ENCODE assay signal across 8 cellular contexts in the genomic region with DNA sequence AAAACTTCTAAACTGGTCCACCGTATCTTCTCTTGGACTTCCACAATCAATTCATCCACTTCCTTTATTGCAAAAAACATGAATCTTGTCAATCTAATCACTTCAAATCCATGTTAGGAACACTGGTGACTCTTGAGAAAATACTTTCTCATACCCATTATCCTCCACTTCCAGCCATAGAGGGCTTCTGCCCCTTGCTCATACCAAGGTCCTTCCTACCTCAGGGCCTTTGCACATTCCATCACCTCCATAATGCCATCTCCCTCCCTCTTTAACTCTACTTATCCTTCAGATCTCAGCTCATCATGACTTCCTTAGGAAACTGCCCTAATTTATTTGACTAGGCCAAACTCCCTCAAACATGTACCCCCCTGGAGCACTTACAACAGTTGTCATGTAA.
"Had no signal": no experiment of that assay in that cellular context is flagged by ENCODE, and none has a peak within 500 bp of the region (broad histone marks: within the 10 kb centered on the region; RNA-seq: fewer than 3 reads in every experiment).

No MANE protein-coding gene starts in this region.

- H3K4me1 ChIP-seq: HAP-1 had no signal

- H3K9me3 Mint-ChIP-seq: GM23338 had no signal

- H3K4me3 ChIP-seq: GM23338, HAP-1, K562 had no signal

- DNase-seq: H7, IMR-90, KG1 had no signal

- H3K27ac ChIP-seq: HL-60 had no signal

- H3K27ac Mint-ChIP-seq: GM23338 had no signal

- H3K4me1 Mint-ChIP-seq: GM23338 had no signal

- H2AFZ ChIP-seq: GM23338 had no signal

- FAIRE-seq: K562 had no signal

- ATAC-seq: GM23338, HCT116, K562 had no signal

- H3K36me3 ChIP-seq: HAP-1 had no signal

- H3K4me2 ChIP-seq: GM23338 had no signal

- H3K4me3 Mint-ChIP-seq: GM23338 had no signal
